Comparison of ENCODE assay signal across 11 cellular contexts in genomic region chr5:124740991-124741583, GRCh38. TPM values are rescaled to one million over a fixed set of nuclear protein-coding genes. Genes with fewer than 3 reads are reported as not detected.
A peak's percentile ranks its signal among the peaks of the same experiment; 100 is the strongest.
DNase-seq lines count a peak whose midpoint lies in the region; ATAC-seq and TF ChIP-seq lines count a peak whose summit lies in the region.
"Had no signal": no experiment of that assay in that cellular context is flagged by ENCODE, and none has a peak within 500 bp of the region (broad histone marks: within the 10 kb centered on the region; RNA-seq: fewer than 3 reads in every experiment).

No MANE protein-coding gene starts in this region.

- peak overlapping the region; percentile 13 for H3K4me3 ChIP-seq in right cardiac atrium (ENCODE audit: low read length)
- H3K4me3 ChIP-seq in iPS-18a (ENCODE audit: low read length): peak overlapping the region; percentile 94
- H3K4me3 ChIP-seq in upper lobe of right lung: peak overlapping the region; percentile 70
- H3K4me3 ChIP-seq: right lobe of liver had no signal

- H3K27ac Mint-ChIP-seq in WTC11: no peak overlapping the region
- H3K27ac Mint-ChIP-seq: activated naive CD4-positive, alpha-beta T cell treated with anti-CD3 and anti-CD28 coated beads, Interleukin-2, amount 10 ng/mL, durations not matched to agents 7 days and 5 days had no signal

- 0 out of 2 replicates have a peak, but pooled peaks cover 5% of the 10 kb centered on the region for H3K27me3 Mint-ChIP-seq in WTC11 (ENCODE audit: low read depth)
- H3K27me3 Mint-ChIP-seq: activated naive CD4-positive, alpha-beta T cell treated with anti-CD3 and anti-CD28 coated beads, Interleukin-2, amount 10 ng/mL, durations not matched to agents 7 days and 5 days had no signal

- H3K27me3 ChIP-seq in right cardiac atrium (ENCODE audit: control insufficient read depth, insufficient read depth): no peaks in the 10 kb centered on the region
- no peaks in the 10 kb centered on the region for H3K27me3 ChIP-seq in iPS-18a (ENCODE audit: control insufficient read depth, insufficient read depth, low read length)
- H3K27me3 ChIP-seq in upper lobe of right lung: no peaks in the 10 kb centered on the region
- H3K27me3 ChIP-seq: right lobe of liver had no signal

- POLR2A ChIA-PET in WTC11 (lab: Charles Lee): no interaction called here

- H3K4me1 ChIP-seq in right cardiac atrium (ENCODE audit: control insufficient read depth, insufficient read depth, low read length) (peaks cover 3% of the 10 kb centered on the region), iPS-18a (ENCODE audit: control insufficient read depth, low read depth, low read length) (peaks cover 69% of the 10 kb centered on the region), upper lobe of right lung (peaks cover 23% of the 10 kb centered on the region)

- peak overlapping the region; percentile 43 for H3K4me3 Mint-ChIP-seq in WTC11
- H3K4me3 Mint-ChIP-seq: activated naive CD4-positive, alpha-beta T cell treated with anti-CD3 and anti-CD28 coated beads, Interleukin-2, amount 10 ng/mL, durations not matched to agents 7 days and 5 days had no signal

- no peaks in the 10 kb centered on the region; the same call in 1 of the 2 replicates for H3K4me1 Mint-ChIP-seq in WTC11
- H3K4me1 Mint-ChIP-seq: activated naive CD4-positive, alpha-beta T cell treated with anti-CD3 and anti-CD28 coated beads, Interleukin-2, amount 10 ng/mL, durations not matched to agents 7 days and 5 days had no signal

- CTCF ChIA-PET in WTC11 (lab: Charles Lee): interaction anchor here (0.6 kb wide), 1 partner anchor 17 kb away, joined by 3 read pairs; no protein-coding TSS in a partner anchor

- no peaks in the 10 kb centered on the region for H3K9me3 ChIP-seq in right cardiac atrium (ENCODE audit: control insufficient read depth, low read length)
- H3K9me3 ChIP-seq in iPS-18a (ENCODE audit: control insufficient read depth, low read depth, low read length): no peaks in the 10 kb centered on the region
- no peaks in the 10 kb centered on the region for H3K9me3 ChIP-seq in upper lobe of right lung

- H3K36me3 Mint-ChIP-seq in WTC11: no peaks in the 10 kb centered on the region; the same call in 1 of the 2 replicates
- H3K36me3 Mint-ChIP-seq: activated naive CD4-positive, alpha-beta T cell treated with anti-CD3 and anti-CD28 coated beads, Interleukin-2, amount 10 ng/mL, durations not matched to agents 7 days and 5 days had no signal

- TF ChIP-seq CTCF in WTC11 (IDR thresholded peaks at IDR 0.05) (no peak), upper lobe of right lung (IDR thresholded peaks at IDR 0.05) (no peak)

- no peak overlapping the region for H3K9ac ChIP-seq in iPS-18a (ENCODE audit: low read length)

- ATAC-seq in right cardiac atrium (no peak), Right ventricle myocardium superior (ENCODE audit: poor library complexity) (no peak), WTC11 (no peak), upper lobe of right lung (no peak), HG02870 (IDR thresholded peaks at IDR 0.05; ENCODE audit: unreplicated experiment) (no peak)
- ATAC-seq: right lobe of liver had no signal

- H3K27ac ChIP-seq in right cardiac atrium (ENCODE audit: low read length) (no peak overlapping the region), iPS-18a (ENCODE audit: low read length) (no peak overlapping the region), upper lobe of right lung (peak overlapping the region; percentile 91)
- H3K27ac ChIP-seq: right lobe of liver had no signal

- DNase-seq in right cardiac atrium (no peak), Right ventricle myocardium superior (no peak), WTC11 (ENCODE audit: low spot score) (no peak), upper lobe of right lung (no peak), NCI-H2107 (lab: John Stamatoyannopoulos, UW) (no peak), NCI-H1092 treated with DMSO at 0.1 percent for 48 hours (lab: John Stamatoyannopoulos, UW) (no peak)
- DNase-seq: activated naive CD4-positive, alpha-beta T cell treated with anti-CD3 and anti-CD28 coated beads, Interleukin-2, amount 10 ng/mL, durations not matched to agents 7 days and 5 days; NCI-H1048; right lobe of liver had no signal

- H3K36me3 ChIP-seq in iPS-18a (ENCODE audit: control insufficient read depth, low read depth, low read length) (no peaks in the 10 kb centered on the region), upper lobe of right lung (no peaks in the 10 kb centered on the region)
- H3K36me3 ChIP-seq: right lobe of liver had no signal

- intact Hi-C loops in right cardiac atrium (cut with DNase I): loop anchor here in 3 of 4 donors (5.0 to 10.0 kb wide), 5 partner anchors 34 to 266 kb away; no protein-coding TSS in a partner anchor
- intact Hi-C loops in Right ventricle myocardium superior (cut with DNase I): no loop called here
- intact Hi-C loops in upper lobe of right lung (cut with DNase I): no loop called here

- peaks cover 4% of the 10 kb centered on the region for H3K9me3 Mint-ChIP-seq in WTC11
- H3K9me3 Mint-ChIP-seq: activated naive CD4-positive, alpha-beta T cell treated with anti-CD3 and anti-CD28 coated beads, Interleukin-2, amount 10 ng/mL, durations not matched to agents 7 days and 5 days had no signal

- 73% methylated on average over 4 of the region's 4 CpGs for whole genome bisulfite sequencing in right cardiac atrium

TF ChIP-seq in WTC11, 78 proteins besides CTCF, POLR2A, EP300 and RAD21:
- TF ChIP-seq, protein P1, sequence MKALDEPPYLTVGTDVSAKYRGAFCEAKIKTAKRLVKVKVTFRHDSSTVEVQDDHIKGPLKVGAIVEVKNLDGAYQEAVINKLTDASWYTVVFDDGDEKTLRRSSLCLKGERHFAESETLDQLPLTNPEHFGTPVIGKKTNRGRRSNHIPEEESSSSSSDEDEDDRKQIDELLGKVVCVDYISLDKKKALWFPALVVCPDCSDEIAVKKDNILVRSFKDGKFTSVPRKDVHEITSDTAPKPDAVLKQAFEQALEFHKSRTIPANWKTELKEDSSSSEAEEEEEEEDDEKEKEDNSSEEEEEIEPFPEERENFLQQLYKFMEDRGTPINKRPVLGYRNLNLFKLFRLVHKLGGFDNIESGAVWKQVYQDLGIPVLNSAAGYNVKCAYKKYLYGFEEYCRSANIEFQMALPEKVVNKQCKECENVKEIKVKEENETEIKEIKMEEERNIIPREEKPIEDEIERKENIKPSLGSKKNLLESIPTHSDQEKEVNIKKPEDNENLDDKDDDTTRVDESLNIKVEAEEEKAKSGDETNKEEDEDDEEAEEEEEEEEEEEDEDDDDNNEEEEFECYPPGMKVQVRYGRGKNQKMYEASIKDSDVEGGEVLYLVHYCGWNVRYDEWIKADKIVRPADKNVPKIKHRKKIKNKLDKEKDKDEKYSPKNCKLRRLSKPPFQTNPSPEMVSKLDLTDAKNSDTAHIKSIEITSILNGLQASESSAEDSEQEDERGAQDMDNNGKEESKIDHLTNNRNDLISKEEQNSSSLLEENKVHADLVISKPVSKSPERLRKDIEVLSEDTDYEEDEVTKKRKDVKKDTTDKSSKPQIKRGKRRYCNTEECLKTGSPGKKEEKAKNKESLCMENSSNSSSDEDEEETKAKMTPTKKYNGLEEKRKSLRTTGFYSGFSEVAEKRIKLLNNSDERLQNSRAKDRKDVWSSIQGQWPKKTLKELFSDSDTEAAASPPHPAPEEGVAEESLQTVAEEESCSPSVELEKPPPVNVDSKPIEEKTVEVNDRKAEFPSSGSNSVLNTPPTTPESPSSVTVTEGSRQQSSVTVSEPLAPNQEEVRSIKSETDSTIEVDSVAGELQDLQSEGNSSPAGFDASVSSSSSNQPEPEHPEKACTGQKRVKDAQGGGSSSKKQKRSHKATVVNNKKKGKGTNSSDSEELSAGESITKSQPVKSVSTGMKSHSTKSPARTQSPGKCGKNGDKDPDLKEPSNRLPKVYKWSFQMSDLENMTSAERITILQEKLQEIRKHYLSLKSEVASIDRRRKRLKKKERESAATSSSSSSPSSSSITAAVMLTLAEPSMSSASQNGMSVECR (CRISPR knock-in tag; IDR thresholded peaks at IDR 0.05; ENCODE audit: borderline replicate concordance): no peak
TF ChIP-seq in WTC11: peak in this region for 0.

RNA-seq across cellular contexts. Expression of gene ZNF608, which starts 5.4 kb away (rescaled TPM):
- 10 to 100 TPM; 31.1 to 43.7 (median 41.2) TPM for total RNA-seq in right cardiac atrium
- 16.4 TPM for polyA plus RNA-seq in right cardiac atrium
- 8.6 TPM for total RNA-seq in Right ventricle myocardium superior
- total RNA-seq in WTC11 (2021): 40.6 to 44.4 TPM (median 43.8 TPM) in 3 replicates
- total RNA-seq in upper lobe of right lung: 32.1 TPM

Comparison
In these comparisons a context has a peak if more than half of its experiments do, and no peak if none do; other contexts are left out.
1. intact Hi-C loops: an anchor here in right cardiac atrium (5.0 to 10.0 kb wide); none called in Right ventricle myocardium superior and upper lobe of right lung.
2. H3K4me3 ChIP-seq: peak in every context shown above with its lines; median percentile 94 in iPS-18a; 70 in upper lobe of right lung; 13 in right cardiac atrium.